In genomic region chr5:68331202-68332108, GRCh38 we compare ENCODE assay signal across 10 cellular contexts.
DNase-seq lines count a peak whose midpoint lies in the region; ATAC-seq lines count a peak whose summit lies in the region.
"Had no signal": no experiment of that assay in that cellular context is flagged by ENCODE, and none has a peak within 500 bp of the region (broad histone marks: within the 10 kb centered on the region; RNA-seq: fewer than 3 reads in every experiment).

No MANE protein-coding gene starts in this region.

- peak; percentile 52 for ATAC-seq in GM21423 (IDR thresholded peaks at IDR 0.05; ENCODE audit: unreplicated experiment)

- DNase-seq in A172 (ENCODE audit: low spot score) (peak; percentile 40), MV-4-11 (lab: John Stamatoyannopoulos, UW) (peak; percentile 92), fibroblast of peridontal ligament (ENCODE audit: extremely low read depth) (peak; percentile 42), NCI-H2171 treated with DMSO at 0.1 percent for 48 hours (lab: John Stamatoyannopoulos, UW) (no peak), NCI-H510A (lab: John Stamatoyannopoulos, UW) (no peak), amygdala (lab: John Stamatoyannopoulos, UW) (no peak)
- no peak for DNase-seq in activated CD4-positive, alpha-beta T cell treated with anti-CD3 and anti-CD28 coated beads for 1 hour
- DNase-seq: adrenal gland, T-helper 1 cell had no signal

Comparison
In these comparisons a context has a peak if more than half of its experiments do, and no peak if none do; other contexts are left out.
1. DNase-seq: peak in A172 (single experiment), MV-4-11 (single experiment) and fibroblast of peridontal ligament (single experiment); none in NCI-H2171 treated with DMSO at 0.1 percent for 48 hours (single experiment), activated CD4-positive, alpha-beta T cell treated with anti-CD3 and anti-CD28 coated beads for 1 hour (single experiment), NCI-H510A (single experiment) and amygdala (0 of 56).